8 cellular contexts compared by ENCODE assay signal in the genomic region with DNA sequence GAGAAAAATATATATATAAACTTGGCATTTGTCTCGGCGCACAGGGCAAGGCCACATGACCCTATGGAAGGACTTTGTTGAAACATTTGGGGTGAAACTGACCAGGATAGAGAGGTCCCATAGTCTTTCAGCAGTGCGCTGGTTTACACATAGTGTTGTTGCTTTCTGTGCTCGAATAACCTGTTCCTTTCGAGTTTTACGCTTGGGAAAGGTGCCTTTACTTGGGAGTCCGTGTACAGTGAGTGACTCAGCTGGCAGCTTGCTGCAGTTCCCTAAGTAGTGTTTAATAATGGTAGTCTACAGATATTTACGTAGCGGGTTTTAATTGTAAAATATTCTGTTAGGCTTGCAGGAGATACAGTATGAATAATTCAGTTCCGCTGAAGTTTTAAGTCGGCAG. TPM values are rescaled to one million over a fixed set of nuclear protein-coding genes. Genes with fewer than 3 reads are reported as not detected.
DNase-seq lines count a peak whose midpoint lies in the region; ATAC-seq and TF ChIP-seq lines count a peak whose summit lies in the region.

No MANE protein-coding gene starts in this region.

- H3K36me3 Mint-ChIP-seq in CD8-positive, alpha-beta T cell: peaks cover 11% of the 10 kb centered on the region

- H3K9me3 ChIP-seq in CD8-positive, alpha-beta T cell (ENCODE audit: low read length): no peaks in the 10 kb centered on the region
- H3K9me3 ChIP-seq in left ventricle myocardium inferior (replicated peaks): no peaks in the 10 kb centered on the region

- H3K4me3 ChIP-seq in CD8-positive, alpha-beta T cell (ENCODE audit: low read depth, low read length): peak overlapping the region; percentile 55
- H3K4me3 ChIP-seq in WI38 (ENCODE audit: low read depth, low read length) (peak overlapping the region; percentile 75), left ventricle myocardium inferior (peak overlapping the region; percentile 76), skeletal muscle cell (ENCODE audit: low read depth, low read length) (peak overlapping the region; percentile 70)

- peak; percentile 3 for ATAC-seq in CD8-positive, alpha-beta T cell
- ATAC-seq in HG02798 (IDR thresholded peaks at IDR 0.05; ENCODE audit: poor library complexity, unreplicated experiment) (peak; percentile 7), GM18873 (IDR thresholded peaks at IDR 0.05; ENCODE audit: low FRiP score, unreplicated experiment) (no peak)

- peaks cover 3% of the 10 kb centered on the region for H3K4me1 ChIP-seq in CD8-positive, alpha-beta T cell (ENCODE audit: insufficient read depth, low read length)
- H3K4me1 ChIP-seq in left ventricle myocardium inferior: peaks cover 18% of the 10 kb centered on the region

- no peak for DNase-seq in CD8-positive, alpha-beta T cell
- no peak for DNase-seq in left ventricle myocardium inferior
- no peak for DNase-seq in skeletal muscle cell (ENCODE audit: low read depth)
- no peak for DNase-seq in NCI-H345 (lab: John Stamatoyannopoulos, UW)
- DNase-seq in NCI-H128 (lab: John Stamatoyannopoulos, UW; ENCODE audit: unreplicated experiment): no peak

- H3K4me3 Mint-ChIP-seq in CD8-positive, alpha-beta T cell: peak overlapping the region; percentile 90

- H3K27me3 Mint-ChIP-seq in CD8-positive, alpha-beta T cell (ENCODE audit: low read depth): no peaks in the 10 kb centered on the region

- peaks cover 3% of the 10 kb centered on the region for H3K9me3 Mint-ChIP-seq in CD8-positive, alpha-beta T cell

- POLR2A ChIA-PET in CD8-positive, alpha-beta T cell (lab: Charles Lee): no interaction called here

- intact Hi-C loops in CD8-positive, alpha-beta T cell (cut with DNase I, micrococcal nuclease): loop anchor here in 1 of 2 experiments (10.0 kb wide), 1 partner anchor 1041 kb away; a partner anchor contains a TSS
- intact Hi-C loops in left ventricle myocardium inferior (cut with micrococcal nuclease): no loop called here

- peak overlapping the region; percentile 54 for H3K27ac ChIP-seq in CD8-positive, alpha-beta T cell (ENCODE audit: low read depth, low read length)
- peak overlapping the region; percentile 73 for H3K27ac ChIP-seq in left ventricle myocardium inferior (replicated peaks)

- CTCF ChIA-PET in CD8-positive, alpha-beta T cell (lab: Charles Lee): no interaction called here

- peaks cover 37% of the 10 kb centered on the region for H3K4me1 Mint-ChIP-seq in CD8-positive, alpha-beta T cell (ENCODE audit: low read depth)

- peak overlapping the region; percentile 86 for H3K27ac Mint-ChIP-seq in CD8-positive, alpha-beta T cell

- H3K27me3 ChIP-seq in CD8-positive, alpha-beta T cell (ENCODE audit: insufficient read depth, low read length): no peaks in the 10 kb centered on the region
- H3K27me3 ChIP-seq in left ventricle myocardium inferior (ENCODE audit: low read depth): no peaks in the 10 kb centered on the region

- H3K36me3 ChIP-seq in CD8-positive, alpha-beta T cell (ENCODE audit: insufficient read depth, low read length): no peaks in the 10 kb centered on the region
- no peaks in the 10 kb centered on the region for H3K36me3 ChIP-seq in left ventricle myocardium inferior

- TF ChIP-seq CTCF in CD8-positive, alpha-beta T cell (IDR thresholded peaks at IDR 0.05): no peak
- TF ChIP-seq CTCF in WI38 (IDR thresholded peaks at IDR 0.05; ENCODE audit: low read depth, low read length) (no peak), left ventricle myocardium inferior (IDR thresholded peaks at IDR 0.05; ENCODE audit: borderline replicate concordance) (no peak)

RNA-seq across cellular contexts. Expression of a gene that starts 0.6 kb away (rescaled TPM):
- total RNA-seq in CD8-positive, alpha-beta T cell: 1 to 10 TPM; 3.8 to 5.2 TPM
- 49.5 TPM for total RNA-seq in left ventricle myocardium inferior
